14 cellular contexts compared by ENCODE assay signal in genomic region chr17:21463204-21463661, GRCh38.
A peak's percentile ranks its signal among the peaks of the same experiment; 100 is the strongest.
DNase-seq lines count a peak whose midpoint lies in the region; ATAC-seq and TF ChIP-seq lines count a peak whose summit lies in the region.
"Had no signal": no experiment of that assay in that cellular context is flagged by ENCODE, and none has a peak within 500 bp of the region (broad histone marks: within the 10 kb centered on the region; RNA-seq: fewer than 3 reads in every experiment).

No MANE protein-coding gene starts in this region.

- 42% methylated on average over 8 of the region's 11 CpGs for WGBS in right lobe of liver (ENCODE audit: insufficient coverage, low coverage, low lambda C conversion rate, missing lambda C conversion rate)

- H3K27ac Mint-ChIP-seq in activated naive CD8-positive, alpha-beta T cell = peak overlapping the region; percentile 70
- H3K27ac Mint-ChIP-seq in stimulated activated naive CD8-positive, alpha-beta T cell treated with anti-CD3 and anti-CD28 coated beads, Interleukin-15, Interleukin-2, amounts not matched to agents 100 ng/mL and 50 ng/mL, for 24 hours = peak overlapping the region; percentile 31

- H3K27me3 Mint-ChIP-seq in activated naive CD8-positive, alpha-beta T cell = peaks cover 2% of the 10 kb centered on the region
- peaks cover 9% of the 10 kb centered on the region for H3K27me3 Mint-ChIP-seq in stimulated activated naive CD8-positive, alpha-beta T cell treated with anti-CD3 and anti-CD28 coated beads, Interleukin-15, Interleukin-2, amounts not matched to agents 100 ng/mL and 50 ng/mL, for 24 hours

- H3K36me3 Mint-ChIP-seq in activated naive CD8-positive, alpha-beta T cell = no peaks in the 10 kb centered on the region
- H3K36me3 Mint-ChIP-seq in stimulated activated naive CD8-positive, alpha-beta T cell treated with anti-CD3 and anti-CD28 coated beads, Interleukin-15, Interleukin-2, amounts not matched to agents 100 ng/mL and 50 ng/mL, for 24 hours (ENCODE audit: low read depth) = no peaks in the 10 kb centered on the region

- intact Hi-C loops in left ventricle myocardium inferior (cut with micrococcal nuclease) (no loop called here), Right ventricle myocardium superior (cut with DNase I) (no loop called here), right lobe of liver (cut with DNase I) (no loop called here)

- H3K4me3 Mint-ChIP-seq in activated naive CD8-positive, alpha-beta T cell = peak overlapping the region; percentile 10
- H3K4me3 Mint-ChIP-seq in stimulated activated naive CD8-positive, alpha-beta T cell treated with anti-CD3 and anti-CD28 coated beads, Interleukin-15, Interleukin-2, amounts not matched to agents 100 ng/mL and 50 ng/mL, for 24 hours = peak overlapping the region; percentile 2

- ATAC-seq in Right ventricle myocardium superior (ENCODE audit: poor library complexity) = no peak
- peak; percentile 13 to 30 (median 24) for ATAC-seq in right lobe of liver
- no peak for ATAC-seq in HG02678 (IDR thresholded peaks at IDR 0.05; ENCODE audit: unreplicated experiment)

- H3K27me3 ChIP-seq in left ventricle myocardium inferior (ENCODE audit: low read depth) (peaks cover 25% of the 10 kb centered on the region), right lobe of liver (no peaks in the 10 kb centered on the region)

- H3K9me3 Mint-ChIP-seq in activated naive CD8-positive, alpha-beta T cell (ENCODE audit: low read depth) = no peaks in the 10 kb centered on the region
- H3K9me3 Mint-ChIP-seq in stimulated activated naive CD8-positive, alpha-beta T cell treated with anti-CD3 and anti-CD28 coated beads, Interleukin-15, Interleukin-2, amounts not matched to agents 100 ng/mL and 50 ng/mL, for 24 hours = no peaks in the 10 kb centered on the region

- H3K27ac ChIP-seq in left ventricle myocardium inferior (replicated peaks) (no peak overlapping the region), right lobe of liver (no peak overlapping the region)
- H3K27ac ChIP-seq: heart left ventricle had no signal

- TF ChIP-seq POLR2A in right lobe of liver (IDR thresholded peaks at IDR 0.05) = no peak

- H3K4me1 Mint-ChIP-seq in activated naive CD8-positive, alpha-beta T cell (ENCODE audit: low read depth) = peaks cover 19% of the 10 kb centered on the region
- peaks cover 15% of the 10 kb centered on the region for H3K4me1 Mint-ChIP-seq in stimulated activated naive CD8-positive, alpha-beta T cell treated with anti-CD3 and anti-CD28 coated beads, Interleukin-15, Interleukin-2, amounts not matched to agents 100 ng/mL and 50 ng/mL, for 24 hours (ENCODE audit: low read depth)

- DNase-seq in left ventricle myocardium inferior = no peak
- DNase-seq in Right ventricle myocardium superior = no peak
- no peak for DNase-seq in right lobe of liver
- DNase-seq in stimulated activated CD4-positive, alpha-beta T cell treated with anti-CD3 and anti-CD28 coated beads, Interleukin-1b, Interleukin-23, amount 100 ng/mL, for 48 hours = no peak
- no peak for DNase-seq in NCI-H2196 treated with DMSO at 0.1 percent for 48 hours (lab: John Stamatoyannopoulos, UW; ENCODE audit: unreplicated experiment)
- DNase-seq: DMS 273 treated with DMSO at 0.1 percent for 48 hours, erythroblast, heart left ventricle, Kasumi-1, NCI-H1694, NCI-H524 treated with DMSO at 0.1 percent for 48 hours had no signal

- peak overlapping the region; percentile 47 for H3K4me3 ChIP-seq in left ventricle myocardium inferior
- no peak overlapping the region for H3K4me3 ChIP-seq in right lobe of liver

- H3K9me3 ChIP-seq in left ventricle myocardium inferior (replicated peaks) (no peaks in the 10 kb centered on the region), right lobe of liver (no peaks in the 10 kb centered on the region)
- H3K9me3 ChIP-seq: heart left ventricle had no signal

- no peak for TF ChIP-seq CTCF in left ventricle myocardium inferior (IDR thresholded peaks at IDR 0.05; ENCODE audit: borderline replicate concordance)
- no peak for TF ChIP-seq CTCF in right lobe of liver (IDR thresholded peaks at IDR 0.05)

- H3K36me3 ChIP-seq in left ventricle myocardium inferior (no peaks in the 10 kb centered on the region), right lobe of liver (no peaks in the 10 kb centered on the region)
- H3K36me3 ChIP-seq: heart left ventricle had no signal

- H3K4me1 ChIP-seq in left ventricle myocardium inferior (peaks cover 11% of the 10 kb centered on the region), right lobe of liver (no peaks in the 10 kb centered on the region)

Comparison
In these comparisons a context has a peak if more than half of its experiments do, and no peak if none do; other contexts are left out.
1. ATAC-seq: peak in right lobe of liver (4 of 4); none in Right ventricle myocardium superior (single experiment) and HG02678 (single experiment).